Comparison of ENCODE assay signal across 22 cellular contexts in the genomic region with DNA sequence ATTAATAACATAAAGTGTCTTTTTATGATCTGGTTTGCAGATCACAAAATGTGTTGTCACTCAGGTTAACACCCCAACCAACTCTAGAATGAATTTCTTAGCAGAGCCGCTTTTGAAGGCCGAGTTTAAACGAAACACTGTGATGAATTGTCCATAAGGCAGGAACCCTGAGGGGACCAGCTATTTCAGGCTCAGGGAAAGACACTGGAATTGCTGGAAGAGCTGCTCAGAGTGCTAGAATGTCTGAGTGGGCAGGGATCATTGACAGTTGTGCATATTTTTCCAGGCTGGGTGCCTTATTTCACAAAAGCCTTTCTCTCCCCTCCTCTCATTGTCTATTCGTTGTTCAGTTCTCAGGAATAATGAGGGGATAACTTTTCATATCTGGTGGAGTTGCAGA.
"Had no signal": no experiment of that assay in that cellular context is flagged by ENCODE, and none has a peak within 500 bp of the region (broad histone marks: within the 10 kb centered on the region; RNA-seq: fewer than 3 reads in every experiment).

No MANE protein-coding gene starts in this region.

- H3K36me3 Mint-ChIP-seq: activated CD4-positive, alpha-beta memory T cell treated with anti-CD3 and anti-CD28 coated beads for 36 hours; activated naive CD8-positive, alpha-beta T cell treated with anti-CD3 and anti-CD28 coated beads, Interleukin-2, amount 10 ng/mL, durations not matched to agents 7 days and 5 days; brain; mesothelial cell of epicardium; natural killer cell treated with Interleukin-12 subunit alpha and Interleukin-12 subunit beta and Interleukin-15 and Interleukin-18, amount 100 ng/mL, for 72 hours; type B pancreatic cell had no signal

- H3K4me3 Mint-ChIP-seq: activated CD4-positive, alpha-beta memory T cell treated with anti-CD3 and anti-CD28 coated beads for 36 hours; activated naive CD4-positive, alpha-beta T cell treated with anti-CD3 and anti-CD28 coated beads for 36 hours; activated naive CD8-positive, alpha-beta T cell treated with anti-CD3 and anti-CD28 coated beads, Interleukin-2, amount 10 ng/mL, durations not matched to agents 7 days and 5 days; brain; effector memory CD8-positive, alpha-beta T cell; mesothelial cell of epicardium; natural killer cell treated with Interleukin-12 subunit alpha and Interleukin-12 subunit beta and Interleukin-15 and Interleukin-18, amount 100 ng/mL, for 72 hours; stimulated activated naive CD8-positive, alpha-beta T cell treated with anti-CD3 and anti-CD28 coated beads, Interleukin-15, amount 100 ng/mL, for 72 hours; type B pancreatic cell had no signal

- H3K36me3 ChIP-seq: suprapubic skin, vagina had no signal

- H3K4me1 Mint-ChIP-seq: activated naive CD8-positive, alpha-beta T cell treated with anti-CD3 and anti-CD28 coated beads, Interleukin-2, amount 10 ng/mL, durations not matched to agents 7 days and 5 days; stimulated activated naive CD8-positive, alpha-beta T cell treated with anti-CD3 and anti-CD28 coated beads, Interleukin-15, amount 100 ng/mL, for 72 hours had no signal

- H3K9ac ChIP-seq: SK-N-SH had no signal

- H3K9me3 ChIP-seq: SK-N-SH, suprapubic skin, vagina had no signal

- H3K9me3 Mint-ChIP-seq: activated CD4-positive, alpha-beta memory T cell treated with anti-CD3 and anti-CD28 coated beads for 36 hours; activated naive CD4-positive, alpha-beta T cell treated with anti-CD3 and anti-CD28 coated beads for 36 hours; activated naive CD8-positive, alpha-beta T cell treated with anti-CD3 and anti-CD28 coated beads, Interleukin-2, amount 10 ng/mL, durations not matched to agents 7 days and 5 days; brain; effector memory CD8-positive, alpha-beta T cell; mesothelial cell of epicardium; natural killer cell treated with Interleukin-12 subunit alpha and Interleukin-12 subunit beta and Interleukin-15 and Interleukin-18, amount 100 ng/mL, for 72 hours; stimulated activated naive CD8-positive, alpha-beta T cell treated with anti-CD3 and anti-CD28 coated beads, Interleukin-15, amount 100 ng/mL, for 72 hours; type B pancreatic cell had no signal

- H3K27me3 ChIP-seq: vagina had no signal

- ATAC-seq: effector memory CD8-positive, alpha-beta T cell; esophagus mucosa; left colon; natural killer cell treated with Interleukin-12 subunit alpha and Interleukin-12 subunit beta and Interleukin-15 and Interleukin-18, amount 100 ng/mL, for 72 hours; stimulated activated naive CD8-positive, alpha-beta T cell treated with anti-CD3 and anti-CD28 coated beads, Interleukin-15, amount 100 ng/mL, for 72 hours had no signal

- DNase-seq: activated CD4-positive, alpha-beta memory T cell treated with anti-CD3 and anti-CD28 coated beads for 36 hours; activated CD4-positive, alpha-beta T cell treated with anti-CD3 and anti-CD28 coated beads for 48 hours; activated naive CD4-positive, alpha-beta T cell treated with anti-CD3 and anti-CD28 coated beads for 36 hours; activated naive CD8-positive, alpha-beta T cell treated with anti-CD3 and anti-CD28 coated beads, Interleukin-2, amount 10 ng/mL, durations not matched to agents 7 days and 5 days; activated T-cell treated with anti-CD3 and anti-CD28 coated beads, Interleukin-2, amount 50 U/mL, for 48 hours; amniotic stem cell; caudate nucleus; effector memory CD8-positive, alpha-beta T cell; glutamatergic neuron; hypothalamus; left colon; occipital lobe; SK-N-SH; stimulated activated CD4-positive, alpha-beta T cell treated with anti-CD3 and anti-CD28 coated beads, Interleukin-12 subunit alpha, Interleukin-12 subunit beta, amount 100 ng/mL, for 4 hours; stimulated activated naive CD8-positive, alpha-beta T cell treated with anti-CD3 and anti-CD28 coated beads, Interleukin-15, amount 100 ng/mL, for 72 hours had no signal

- H3K27me3 Mint-ChIP-seq: brain, type B pancreatic cell had no signal

- H3K4me2 ChIP-seq: SK-N-SH had no signal

- H3K27ac Mint-ChIP-seq: activated CD4-positive, alpha-beta memory T cell treated with anti-CD3 and anti-CD28 coated beads for 36 hours; activated naive CD4-positive, alpha-beta T cell treated with anti-CD3 and anti-CD28 coated beads for 36 hours; activated naive CD8-positive, alpha-beta T cell treated with anti-CD3 and anti-CD28 coated beads, Interleukin-2, amount 10 ng/mL, durations not matched to agents 7 days and 5 days; effector memory CD8-positive, alpha-beta T cell; mesothelial cell of epicardium; natural killer cell treated with Interleukin-12 subunit alpha and Interleukin-12 subunit beta and Interleukin-15 and Interleukin-18, amount 100 ng/mL, for 72 hours; stimulated activated naive CD8-positive, alpha-beta T cell treated with anti-CD3 and anti-CD28 coated beads, Interleukin-15, amount 100 ng/mL, for 72 hours; type B pancreatic cell had no signal

- H3K4me1 ChIP-seq: suprapubic skin, vagina had no signal

- H3K4me3 ChIP-seq: suprapubic skin, vagina had no signal

- H3K27ac ChIP-seq: suprapubic skin, vagina had no signal

- H3K9me2 ChIP-seq: SK-N-SH had no signal
